In genomic region chr10:96964131-96964530, GRCh38 we compare ENCODE assay signal across 24 cellular contexts.
A peak's percentile ranks its signal among the peaks of the same experiment; 100 is the strongest.
DNase-seq lines count a peak whose midpoint lies in the region; FAIRE-seq and TF ChIP-seq lines count a peak whose summit lies in the region.
"Had no signal": no experiment of that assay in that cellular context is flagged by ENCODE, and none has a peak within 500 bp of the region (broad histone marks: within the 10 kb centered on the region; RNA-seq: fewer than 3 reads in every experiment).

No MANE protein-coding gene starts in this region.

- no peak for FAIRE-seq in RCC 7860 (lab: Jason Lieb, UNC)
- FAIRE-seq: GM12891, GM19239 had no signal

- H3K27ac ChIP-seq in dorsolateral prefrontal cortex (peak overlapping the region in 52 of 59 donors; percentile 2 to 89 (median 66)), substantia nigra (ENCODE audit: low read depth, low read length, poor library complexity, severe bottlenecking) (peak overlapping the region; percentile 9)
- H3K27ac ChIP-seq: A549 had no signal

- no peaks in the 10 kb centered on the region for H3K36me3 ChIP-seq in H7 (replicated peaks; ENCODE audit: control insufficient read depth, insufficient read depth, low read length)
- H3K36me3 ChIP-seq: HAP-1 had no signal

- DNase-seq in Ammon's horn (ENCODE audit: low spot score), result peak; percentile 8
- DNase-seq in dorsolateral prefrontal cortex, result no peak
- peak; percentile 13 for DNase-seq in inferior parietal cortex (ENCODE audit: extremely low spot score)
- no peak for DNase-seq in substantia nigra (lab: John Stamatoyannopoulos, UW)
- no peak for DNase-seq in H7
- no peak for DNase-seq in GM19238 (ENCODE audit: insufficient read length, low spot score)
- no peak for DNase-seq in SKM-1 treated with dmso at 0.1 percent for 144 hours (lab: John Stamatoyannopoulos, UW; ENCODE audit: unreplicated experiment)
- no peak for DNase-seq in RCC 7860 (ENCODE audit: low spot score)
- DNase-seq: 8988T; ACHN; AML-193; C1 segment of cervical spinal cord; Calu3; CD4-positive, alpha-beta memory T cell; COR-L47; DMS53; DMS79 treated with DMSO at 0.1 percent for 48 hours; GF-D8; HFFc6 had no signal

- no peaks in the 10 kb centered on the region for H3K27me3 ChIP-seq in dorsolateral prefrontal cortex
- H3K27me3 ChIP-seq in H7 (ENCODE audit: control insufficient read depth, insufficient read depth, low read length), result no peaks in the 10 kb centered on the region

- H3K4me3 ChIP-seq in dorsolateral prefrontal cortex, result peak overlapping the region in 3 of 59 donors; percentile 7 to 23 (median 9)
- no peak overlapping the region for H3K4me3 ChIP-seq in H7 (ENCODE audit: insufficient read depth, low read depth, low read length)
- H3K4me3 ChIP-seq: A549, GM23338, HAP-1 had no signal

- no peak for TF ChIP-seq CTCF in dorsolateral prefrontal cortex (IDR thresholded peaks at IDR 0.05 in 54 of 56, conservative IDR thresholded peaks at IDR 0.05 in 2 of 56; ENCODE audit: low read depth in 1 of 56, partially characterized antibody in 56 of 56)

- intact Hi-C loops in dorsolateral prefrontal cortex (cut with DNase I), result no loop called here

Comparison
In these comparisons a context has a peak if more than half of its experiments do, and no peak if none do; other contexts are left out.
1. DNase-seq: peak in Ammon's horn (single experiment) and inferior parietal cortex (single experiment); none in dorsolateral prefrontal cortex (0 of 10), substantia nigra (0 of 49), H7 (single experiment), GM19238 (single experiment), SKM-1 treated with dmso at 0.1 percent for 144 hours (single experiment) and RCC 7860 (single experiment).